Comparison of ENCODE assay signal across 34 cellular contexts in genomic region chr9:14512942-14513341, GRCh38.
"Had no signal": no experiment of that assay in that cellular context is flagged by ENCODE, and none has a peak within 500 bp of the region (broad histone marks: within the 10 kb centered on the region; RNA-seq: fewer than 3 reads in every experiment).

No MANE protein-coding gene starts in this region.

- H3K4me2 ChIP-seq: KMS-11 had no signal

- H3K9ac ChIP-seq: KMS-11 had no signal

- DNase-seq: Karpas-422, Kasumi-1, MG63, MM.1S, NCI-H1048, NCI-H1092, NCI-H1092 treated with DMSO at 0.1 percent for 48 hours, NCI-H1105, NCI-H1105 treated with DMSO at 0.1 percent for 48 hours, NCI-H1417, NCI-H1417 treated with DMSO at 0.1 percent for 48 hours, NCI-H1436, NCI-H1436 treated with DMSO at 0.1 percent for 48 hours, NCI-H146, NCI-H1694, NCI-H1694 treated with DMSO at 0.1 percent for 48 hours, NCI-H187, NCI-H187 treated with DMSO at 0.1 percent for 48 hours, NCI-H1930, NCI-H2029, NCI-H2029 treated with DMSO at 0.1 percent for 48 hours, NCI-H2081, NCI-H2081 treated with DMSO at 0.1 percent for 48 hours, NCI-H2107, NCI-H2171, NCI-H2171 treated with DMSO at 0.1 percent for 48 hours, NCI-H2227 treated with DMSO at 0.1 percent for 48 hours, NCI-H226, NCI-H345, NCI-H510A, NCI-H510A treated with DMSO at 0.1 percent for 48 hours, NCI-H524, NCI-H524 treated with DMSO at 0.1 percent for 48 hours had no signal

- H3K4me3 ChIP-seq: MG63 had no signal

- H3K27ac ChIP-seq: KMS-11 had no signal

- H3K36me3 ChIP-seq: MG63 had no signal

- H3K9me3 ChIP-seq: MG63 had no signal
